In genomic region chr15:74378853-74379252, GRCh38 we compare ENCODE assay signal across 8 cellular contexts. TPM values are rescaled to one million over a fixed set of nuclear protein-coding genes. Genes with fewer than 3 reads are reported as not detected.
DNase-seq lines count a peak whose midpoint lies in the region; ATAC-seq lines count a peak whose summit lies in the region.

No MANE protein-coding gene starts in this region.

- H3K4me3 Mint-ChIP-seq in activated CD4-positive, alpha-beta T cell treated with anti-CD3 and anti-CD28 coated beads for 36 hours: peak overlapping the region; percentile 12

- POLR2A ChIA-PET in activated CD4-positive, alpha-beta T cell treated with anti-CD3 and anti-CD28 coated beads for 36 hours (lab: Charles Lee): interaction anchor here (0.6 to 1.6 kb wide), 6 partner anchors 18 to 239 kb away, joined by 3 to 13 read pairs (median 5); no protein-coding TSS in a partner anchor

- peaks cover 74% of the 10 kb centered on the region for H3K4me1 Mint-ChIP-seq in activated CD4-positive, alpha-beta T cell treated with anti-CD3 and anti-CD28 coated beads for 36 hours

- peak; percentile 42 for ATAC-seq in activated CD4-positive, alpha-beta T cell treated with anti-CD3 and anti-CD28 coated beads for 36 hours
- ATAC-seq in esophagus mucosa (peak; percentile 2), HG03432 (IDR thresholded peaks at IDR 0.05; ENCODE audit: unreplicated experiment) (no peak)

- peak overlapping the region; percentile 42 for H3K27ac Mint-ChIP-seq in activated CD4-positive, alpha-beta T cell treated with anti-CD3 and anti-CD28 coated beads for 36 hours

- no peaks in the 10 kb centered on the region for H3K9me3 Mint-ChIP-seq in activated CD4-positive, alpha-beta T cell treated with anti-CD3 and anti-CD28 coated beads for 36 hours (ENCODE audit: low read depth)

- CTCF ChIA-PET in activated CD4-positive, alpha-beta T cell treated with anti-CD3 and anti-CD28 coated beads for 36 hours (lab: Charles Lee): interaction anchor here (0.5 to 10.2 kb wide), 20 partner anchors 8 to 256 kb away, joined by 3 to 176 read pairs (median 6); partner anchors contain the start of gene SEMA7A

- peak; percentile 88 for DNase-seq in activated CD4-positive, alpha-beta T cell treated with anti-CD3 and anti-CD28 coated beads for 36 hours
- no peak for DNase-seq in activated CD4-positive, alpha-beta T cell treated with anti-CD3 and anti-CD28 coated beads for 1 hour
- DNase-seq in activated CD4-positive, alpha-beta T cell treated with anti-CD3 and anti-CD28 coated beads, Interleukin-2, amount 50 U/mL, for 1 hour: peak; percentile 22
- peak; percentile 52 for DNase-seq in stimulated activated CD8-positive, alpha-beta memory T cell treated with anti-CD3 and anti-CD28 coated beads, Interleukin-4, amount 100 ng/mL, for 24 hours (ENCODE audit: low read depth)
- no peak for DNase-seq in NCI-H1694 (lab: John Stamatoyannopoulos, UW)
- no peak for DNase-seq in NCI-H2029 treated with DMSO at 0.1 percent for 48 hours (lab: John Stamatoyannopoulos, UW)

- H3K27me3 Mint-ChIP-seq in activated CD4-positive, alpha-beta T cell treated with anti-CD3 and anti-CD28 coated beads for 36 hours: no peaks in the 10 kb centered on the region

- no peaks in the 10 kb centered on the region for H3K36me3 Mint-ChIP-seq in activated CD4-positive, alpha-beta T cell treated with anti-CD3 and anti-CD28 coated beads for 36 hours (ENCODE audit: low read depth)

- intact Hi-C loops in activated CD4-positive, alpha-beta T cell treated with anti-CD3 and anti-CD28 coated beads for 36 hours (cut with DNase I, micrococcal nuclease): no loop called here

RNA-seq across cellular contexts. Expression of gene CYP11A1, which starts 11.4 kb away (rescaled TPM):
- not detected for total RNA-seq in activated CD4-positive, alpha-beta T cell treated with anti-CD3 and anti-CD28 coated beads for 36 hours
- 3.2 TPM for total RNA-seq in esophagus mucosa

RNA-seq across cellular contexts. Expression of gene SEMA7A, which starts 54.9 kb away (rescaled TPM):
- total RNA-seq in activated CD4-positive, alpha-beta T cell treated with anti-CD3 and anti-CD28 coated beads for 36 hours: 10 to 100 TPM; 57.3 to 57.7 TPM
- 4.0 TPM for total RNA-seq in esophagus mucosa

Comparison
In these comparisons a context has a peak if more than half of its experiments do, and no peak if none do; other contexts are left out.
1. DNase-seq: peak in activated CD4-positive, alpha-beta T cell treated with anti-CD3 and anti-CD28 coated beads for 36 hours (single experiment), activated CD4-positive, alpha-beta T cell treated with anti-CD3 and anti-CD28 coated beads, Interleukin-2, amount 50 U/mL, for 1 hour (single experiment) and stimulated activated CD8-positive, alpha-beta memory T cell treated with anti-CD3 and anti-CD28 coated beads, Interleukin-4, amount 100 ng/mL, for 24 hours (single experiment); none in activated CD4-positive, alpha-beta T cell treated with anti-CD3 and anti-CD28 coated beads for 1 hour (single experiment), NCI-H1694 (single experiment) and NCI-H2029 treated with DMSO at 0.1 percent for 48 hours (single experiment).
2. RNA of gene SEMA7A, which starts 54.9 kb away (total RNA-seq): 57.3 to 57.7 TPM in activated CD4-positive, alpha-beta T cell treated with anti-CD3 and anti-CD28 coated beads for 36 hours; 4.0 TPM in esophagus mucosa (single experiment); every median in the first group is over 10 times any median in the second.